Comparison of ENCODE assay signal across 22 cellular contexts in the genomic region with DNA sequence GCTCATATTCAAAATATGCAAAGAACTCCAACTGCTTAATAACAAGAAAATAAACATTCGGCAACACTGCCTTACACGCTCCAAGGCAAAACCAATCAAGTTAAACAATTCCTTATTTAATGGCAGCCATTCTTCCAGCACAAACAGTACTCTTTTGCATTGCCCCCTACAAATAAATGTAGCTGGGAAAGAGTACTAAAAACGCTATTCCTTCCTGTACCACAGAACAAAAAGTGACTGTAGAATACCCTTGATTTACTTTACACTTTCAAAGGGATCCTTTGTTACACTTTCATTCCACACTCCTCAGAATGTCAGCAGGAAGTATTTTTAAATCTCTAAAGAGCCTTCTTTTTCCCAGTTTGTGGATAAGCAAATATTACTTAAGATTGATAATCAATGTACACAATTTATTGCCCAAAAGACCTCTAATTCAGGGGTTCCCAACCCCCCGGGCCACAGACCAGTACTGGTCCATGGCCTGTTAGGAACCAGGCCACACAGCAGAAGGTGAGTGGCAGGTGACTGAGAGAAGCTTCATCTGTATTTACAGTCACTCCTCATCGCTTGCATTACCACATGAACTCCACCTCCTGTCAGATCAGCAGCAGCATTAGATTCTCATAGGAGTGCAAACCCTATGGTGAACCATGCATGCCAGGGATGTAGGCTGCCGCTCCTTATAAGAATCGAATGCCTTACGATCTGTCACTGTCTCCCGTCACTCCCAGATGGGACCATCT. TPM values are rescaled to one million over a fixed set of nuclear protein-coding genes. Genes with fewer than 3 reads are reported as not detected.
DNase-seq lines count a peak whose midpoint lies in the region; ATAC-seq and TF ChIP-seq lines count a peak whose summit lies in the region.
"Had no signal": no experiment of that assay in that cellular context is flagged by ENCODE, and none has a peak within 500 bp of the region (broad histone marks: within the 10 kb centered on the region; RNA-seq: fewer than 3 reads in every experiment).

No MANE protein-coding gene starts in this region.

- 87 to 90% methylated on average over 9 of the region's 9 CpGs for WGBS in thyroid gland, 2 donors

- H3K27ac ChIP-seq in breast epithelium (peak overlapping the region; percentile 7 to 64), SJSA1 (peak overlapping the region; percentile 77), layer of hippocampus (ENCODE audit: low read depth, low read length) (peak overlapping the region; percentile 69), thyroid gland (peak overlapping the region in 1 of 3 donors; percentile 51)
- H3K27ac ChIP-seq: BLaER1, hepatocyte had no signal

- no peaks in the 10 kb centered on the region for H3K9me3 ChIP-seq in breast epithelium
- H3K9me3 ChIP-seq in SJSA1 (replicated peaks) = no peaks in the 10 kb centered on the region
- H3K9me3 ChIP-seq in thyroid gland = no peaks in the 10 kb centered on the region

- H3K27me3 Mint-ChIP-seq in MCF 10A (ENCODE audit: insufficient read depth, unreplicated experiment) = no peaks in the 10 kb centered on the region
- H3K27me3 Mint-ChIP-seq: activated naive CD4-positive, alpha-beta T cell treated with anti-CD3 and anti-CD28 coated beads, Interleukin-2, amount 10 ng/mL, durations not matched to agents 7 days and 5 days; activated T-cell treated with anti-CD3 and anti-CD28 coated beads, Interleukin-2, amount 50 U/mL, for 24 hours; dendritic cell treated with granulocyte-macrophage colony-stimulating factor and Interleukin-4, amounts not matched to agents 40 ng/mL and 50 ng/mL, for 4 days; progenitor cell of endocrine pancreas; stimulated activated memory B cell treated with anti-CD40 and anti-IgM and Interleukin-4, amounts not matched to agents 10 μg/mL and 1 μg/mL and 100 μg/mL, for 72 hours had no signal

- no TSS peak for BruUV-seq in MCF 10A (replicated peaks; lab: Mats Ljungman, UMichigan)

- TF ChIP-seq POLR2A in breast epithelium (IDR thresholded peaks at IDR 0.05) (no peak), GM18505 (IDR thresholded peaks at IDR 0.05; ENCODE audit: borderline replicate concordance, extremely low read depth, insufficient read depth, insufficient read length) (no peak), thyroid gland (IDR thresholded peaks at IDR 0.05) (no peak)

- CTCF ChIA-PET in MCF 10A (lab: Yijun Ruan, JAX) = interaction anchor here (1.3 kb wide), 1 partner anchor 35 kb away, joined by 4 read pairs; no protein-coding TSS in a partner anchor

- intact Hi-C loops in breast epithelium (cut with DNase I; ENCODE audit: low total_unique reads) = no loop called here
- intact Hi-C loops in MCF 10A (cut with micrococcal nuclease) = no loop called here
- intact Hi-C loops in thyroid gland (cut with DNase I) = no loop called here

- H3K36me3 ChIP-seq in breast epithelium (no peaks in the 10 kb centered on the region), SJSA1 (0 out of 2 replicates have a peak, but pooled peaks cover 9% of the 10 kb centered on the region), thyroid gland (no peaks in the 10 kb centered on the region)
- H3K36me3 ChIP-seq: BLaER1 had no signal

- no peak overlapping the region for H3K4me3 ChIP-seq in breast epithelium
- no peak overlapping the region for H3K4me3 ChIP-seq in SJSA1
- H3K4me3 ChIP-seq in thyroid gland (replicated peaks in 1 of 3) = no peak overlapping the region
- H3K4me3 ChIP-seq: BLaER1, hepatocyte had no signal

- H3K4me3 Mint-ChIP-seq in MCF 10A (ENCODE audit: unreplicated experiment) = no peak overlapping the region
- H3K4me3 Mint-ChIP-seq: activated naive CD4-positive, alpha-beta T cell treated with anti-CD3 and anti-CD28 coated beads, Interleukin-2, amount 10 ng/mL, durations not matched to agents 7 days and 5 days; activated T-cell treated with anti-CD3 and anti-CD28 coated beads, Interleukin-2, amount 50 U/mL, for 24 hours; dendritic cell treated with granulocyte-macrophage colony-stimulating factor and Interleukin-4, amounts not matched to agents 40 ng/mL and 50 ng/mL, for 4 days; stimulated activated memory B cell treated with anti-CD40 and anti-IgM and Interleukin-4, amounts not matched to agents 10 μg/mL and 1 μg/mL and 100 μg/mL, for 72 hours had no signal

- POLR2A ChIA-PET in MCF 10A (lab: Yijun Ruan, JAX) = no interaction called here

- H3K36me3 Mint-ChIP-seq in MCF 10A (ENCODE audit: insufficient read depth, unreplicated experiment) = no peaks in the 10 kb centered on the region
- H3K36me3 Mint-ChIP-seq: stimulated activated memory B cell treated with anti-CD40 and anti-IgM and Interleukin-4, amounts not matched to agents 10 μg/mL and 1 μg/mL and 100 μg/mL, for 72 hours had no signal

- H3K4me1 ChIP-seq in breast epithelium (peaks cover 0 to 9% of the 10 kb centered on the region in 2 donors), SJSA1 (replicated peaks) (peaks cover 54% of the 10 kb centered on the region), thyroid gland (peaks cover 8% of the 10 kb centered on the region in 2 donors)
- H3K4me1 ChIP-seq: BLaER1 had no signal

- TF ChIP-seq CTCF in breast epithelium (IDR thresholded peaks at IDR 0.05) = no peak
- TF ChIP-seq CTCF in MCF 10A (IDR thresholded peaks at IDR 0.05; ENCODE audit: unreplicated experiment) = no peak
- no peak for TF ChIP-seq CTCF in thyroid gland (IDR thresholded peaks at IDR 0.05)

- no peak for ATAC-seq in GM18505 (IDR thresholded peaks at IDR 0.05; ENCODE audit: unreplicated experiment)
- ATAC-seq in HG02970 (IDR thresholded peaks at IDR 0.05; ENCODE audit: low FRiP score, unreplicated experiment) = no peak
- ATAC-seq: stimulated activated memory B cell treated with anti-CD40 and anti-IgM and Interleukin-4, amounts not matched to agents 10 μg/mL and 1 μg/mL and 100 μg/mL, for 72 hours had no signal

- DNase-seq in breast epithelium (ENCODE audit: low spot score in 2 of 2) = no peak
- DNase-seq in MCF 10A (ENCODE audit: unreplicated experiment) = no peak
- no peak for DNase-seq in SJSA1 (ENCODE audit: low read depth in 1 of 2, low spot score in 2 of 2)
- DNase-seq in thyroid gland = no peak
- DNase-seq in activated effector memory CD4-positive, alpha-beta T cell treated with Interleukin-2 at 50 U/mL for 16 hours = no peak
- DNase-seq: activated CD4-positive, alpha-beta T cell treated with anti-CD3 and anti-CD28 coated beads for 1 hour; activated CD8-positive, alpha-beta memory T cell treated with anti-CD3 and anti-CD28 coated beads for 24 hours; activated naive CD4-positive, alpha-beta T cell treated with anti-CD3 and anti-CD28 coated beads, Interleukin-2, amount 10 ng/mL, durations not matched to agents 7 days and 5 days; activated T-cell treated with anti-CD3 and anti-CD28 coated beads, Interleukin-2, amount 50 U/mL, for 24 hours; NCI-H1436; NCI-H2171 treated with DMSO at 0.1 percent for 48 hours; NCI-H524 treated with DMSO at 0.1 percent for 48 hours; small intestine; T1000 had no signal

- H3K9me3 Mint-ChIP-seq in MCF 10A (ENCODE audit: unreplicated experiment) = no peaks in the 10 kb centered on the region
- H3K9me3 Mint-ChIP-seq: activated naive CD4-positive, alpha-beta T cell treated with anti-CD3 and anti-CD28 coated beads, Interleukin-2, amount 10 ng/mL, durations not matched to agents 7 days and 5 days; activated T-cell treated with anti-CD3 and anti-CD28 coated beads, Interleukin-2, amount 50 U/mL, for 24 hours; dendritic cell treated with granulocyte-macrophage colony-stimulating factor and Interleukin-4, amounts not matched to agents 40 ng/mL and 50 ng/mL, for 4 days had no signal

- H3K27me3 ChIP-seq in breast epithelium (no peaks in the 10 kb centered on the region), SJSA1 (replicated peaks) (no peaks in the 10 kb centered on the region), layer of hippocampus (ENCODE audit: control insufficient read depth, insufficient read depth, low read length) (no peaks in the 10 kb centered on the region), thyroid gland (no peaks in the 10 kb centered on the region)
- H3K27me3 ChIP-seq: BLaER1, hepatocyte had no signal

- no peak overlapping the region for H3K27ac Mint-ChIP-seq in MCF 10A (ENCODE audit: low read depth, unreplicated experiment)
- H3K27ac Mint-ChIP-seq: activated naive CD4-positive, alpha-beta T cell treated with anti-CD3 and anti-CD28 coated beads, Interleukin-2, amount 10 ng/mL, durations not matched to agents 7 days and 5 days; activated T-cell treated with anti-CD3 and anti-CD28 coated beads, Interleukin-2, amount 50 U/mL, for 24 hours; dendritic cell treated with granulocyte-macrophage colony-stimulating factor and Interleukin-4, amounts not matched to agents 40 ng/mL and 50 ng/mL, for 4 days; progenitor cell of endocrine pancreas; stimulated activated memory B cell treated with anti-CD40 and anti-IgM and Interleukin-4, amounts not matched to agents 10 μg/mL and 1 μg/mL and 100 μg/mL, for 72 hours had no signal

- no peaks in the 10 kb centered on the region for H3K4me1 Mint-ChIP-seq in MCF 10A (ENCODE audit: insufficient read depth, unreplicated experiment)
- H3K4me1 Mint-ChIP-seq: activated naive CD4-positive, alpha-beta T cell treated with anti-CD3 and anti-CD28 coated beads, Interleukin-2, amount 10 ng/mL, durations not matched to agents 7 days and 5 days; stimulated activated memory B cell treated with anti-CD40 and anti-IgM and Interleukin-4, amounts not matched to agents 10 μg/mL and 1 μg/mL and 100 μg/mL, for 72 hours had no signal

RNA-seq across cellular contexts. Expression of a gene that starts 51.6 kb away (rescaled TPM):
- total RNA-seq in breast epithelium (10 to 100 TPM; 10.9 to 38.6 (median 26.2) TPM), MCF 10A (2022) (6.3 and 9.3 TPM in 2 replicates), thyroid gland (10 to 100 TPM in 3 of 4 donors, 1 to 10 TPM in 1; 9.6 to 24.3 (median 12.6) TPM)
- 36.7 and 56.6 TPM in 2 replicates for total RNA-seq in SJSA1 (2014; rRNA removed; shearing (Covaris generic))
